In the genomic region with DNA sequence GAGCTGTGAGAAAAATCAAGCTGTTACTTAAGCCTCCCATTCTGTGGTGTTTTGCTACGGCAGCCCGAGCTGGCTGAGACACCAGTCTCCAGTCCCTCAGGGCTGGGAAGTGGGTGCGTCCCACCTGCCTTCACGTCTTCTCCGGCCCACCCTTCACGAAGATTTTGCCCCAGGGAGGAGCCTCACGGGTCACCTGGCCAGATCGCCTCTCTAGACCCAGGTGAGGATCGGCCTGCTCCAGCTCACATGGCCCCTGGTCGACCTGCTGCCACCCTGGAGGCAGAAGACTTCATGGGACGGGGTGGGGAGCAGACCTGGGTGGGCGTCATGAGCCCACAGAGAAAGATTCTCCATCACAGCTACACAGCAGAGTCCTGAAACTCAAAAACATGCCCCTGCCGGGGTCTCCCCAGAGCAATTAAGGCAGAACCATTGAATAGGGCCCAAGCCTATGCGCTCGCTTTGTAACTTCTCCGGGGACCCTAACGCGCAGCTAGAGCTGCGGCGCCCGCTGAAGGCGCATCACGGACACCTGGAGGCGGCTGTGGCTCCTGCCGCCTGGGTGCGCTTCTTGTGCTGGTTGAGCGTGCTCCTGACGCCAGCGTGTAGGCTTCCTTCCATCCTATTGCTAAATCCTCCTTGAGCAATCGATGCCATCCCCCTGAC, we compare ENCODE assay signal across 18 cellular contexts.
DNase-seq lines count a peak whose midpoint lies in the region; ATAC-seq and TF ChIP-seq lines count a peak whose summit lies in the region.
"Had no signal": no experiment of that assay in that cellular context is flagged by ENCODE, and none has a peak within 500 bp of the region (broad histone marks: within the 10 kb centered on the region; RNA-seq: fewer than 3 reads in every experiment).

No MANE protein-coding gene starts in this region.

- H3K36me3 Mint-ChIP-seq in endodermal cell (ENCODE audit: low read depth) (no peaks in the 10 kb centered on the region), osteocyte (ENCODE audit: unreplicated experiment) (no peaks in the 10 kb centered on the region)
- H3K36me3 Mint-ChIP-seq: CD4-positive, CD25-positive, alpha-beta regulatory T cell had no signal

- peaks cover 5% of the 10 kb centered on the region for H3K27me3 Mint-ChIP-seq in endodermal cell (ENCODE audit: insufficient read depth)
- peaks cover 10% of the 10 kb centered on the region for H3K27me3 Mint-ChIP-seq in osteocyte (ENCODE audit: unreplicated experiment)
- H3K27me3 Mint-ChIP-seq: CD4-positive, CD25-positive, alpha-beta regulatory T cell had no signal

- H3K27ac Mint-ChIP-seq in endodermal cell (no peak overlapping the region), osteocyte (ENCODE audit: unreplicated experiment) (no peak overlapping the region)
- H3K27ac Mint-ChIP-seq: CD4-positive, CD25-positive, alpha-beta regulatory T cell had no signal

- H3K4me3 Mint-ChIP-seq in endodermal cell (no peak overlapping the region), osteocyte (ENCODE audit: unreplicated experiment) (no peak overlapping the region)
- H3K4me3 Mint-ChIP-seq: CD4-positive, CD25-positive, alpha-beta regulatory T cell had no signal

- no peak overlapping the region for H3K9ac ChIP-seq in endodermal cell (ENCODE audit: extremely low read depth, low read length, poor library complexity, severe bottlenecking)
- H3K9ac ChIP-seq: GM23248 had no signal

- H3K9me3 ChIP-seq in endodermal cell (ENCODE audit: control insufficient read depth, low read length) = no peaks in the 10 kb centered on the region

- H3K4me1 Mint-ChIP-seq in endodermal cell (no peaks in the 10 kb centered on the region), osteocyte (ENCODE audit: unreplicated experiment) (no peaks in the 10 kb centered on the region)
- H3K4me1 Mint-ChIP-seq: CD4-positive, CD25-positive, alpha-beta regulatory T cell had no signal

- 93 to 94% methylated on average over 22 to 30 of the region's 30 CpGs for WGBS in endodermal cell (ENCODE audit: insufficient coverage in 1 of 2, insufficient read length in 1 of 2), 2 experiments

- no peaks in the 10 kb centered on the region for H3K9me3 Mint-ChIP-seq in endodermal cell
- H3K9me3 Mint-ChIP-seq in osteocyte (ENCODE audit: unreplicated experiment) = no peaks in the 10 kb centered on the region
- H3K9me3 Mint-ChIP-seq: CD4-positive, CD25-positive, alpha-beta regulatory T cell had no signal

- H3K4me1 ChIP-seq in endodermal cell (ENCODE audit: control insufficient read depth, insufficient read depth, low read length) = no peaks in the 10 kb centered on the region

- no peak overlapping the region for H3K27ac ChIP-seq in endodermal cell (ENCODE audit: low read depth, low read length)
- H3K27ac ChIP-seq: GM23248 had no signal

- H3K36me3 ChIP-seq in H7 (replicated peaks; ENCODE audit: control insufficient read depth, insufficient read depth, low read length) (no peaks in the 10 kb centered on the region), endodermal cell (ENCODE audit: control insufficient read depth, insufficient read depth, low read length) (no peaks in the 10 kb centered on the region)

- ATAC-seq in HG03039 (IDR thresholded peaks at IDR 0.05; ENCODE audit: unreplicated experiment) = no peak
- no peak for ATAC-seq in GM19455 (IDR thresholded peaks at IDR 0.05; ENCODE audit: unreplicated experiment)

- H3K4me3 ChIP-seq in H7 (ENCODE audit: insufficient read depth, low read depth, low read length) (no peak overlapping the region), endodermal cell (ENCODE audit: low read length) (no peak overlapping the region)
- H3K4me3 ChIP-seq: GM23248 had no signal

- no peak for TF ChIP-seq CTCF in endodermal cell (conservative IDR thresholded peaks at IDR 0.05)
- no peak for TF ChIP-seq CTCF in osteocyte (IDR thresholded peaks at IDR 0.05)

- H3K27me3 ChIP-seq in H7 (ENCODE audit: control insufficient read depth, insufficient read depth, low read length) (no peaks in the 10 kb centered on the region), endodermal cell (ENCODE audit: control insufficient read depth, insufficient read depth, low read length, poor library complexity, severe bottlenecking) (no peaks in the 10 kb centered on the region)

- DNase-seq in D341Med (ENCODE audit: low spot score) (peak; percentile 8), H7 (peak; percentile 33), endodermal cell (peak; percentile 36), osteocyte (ENCODE audit: extremely low spot score, unreplicated experiment) (peak; percentile 79), epidermal melanocyte (ENCODE audit: insufficient read length, low spot score) (no peak)
- DNase-seq: ACHN; Calu3; CD4-positive, CD25-positive, alpha-beta regulatory T cell; DMS79; GM23248; Karpas-422; MM.1S; NCI-H1105 treated with DMSO at 0.1 percent for 48 hours; NCI-H187; NCI-H446 treated with DMSO at 0.1 percent for 48 hours; NCI-H82 had no signal
